29 cellular contexts compared by ENCODE assay signal in the genomic region with DNA sequence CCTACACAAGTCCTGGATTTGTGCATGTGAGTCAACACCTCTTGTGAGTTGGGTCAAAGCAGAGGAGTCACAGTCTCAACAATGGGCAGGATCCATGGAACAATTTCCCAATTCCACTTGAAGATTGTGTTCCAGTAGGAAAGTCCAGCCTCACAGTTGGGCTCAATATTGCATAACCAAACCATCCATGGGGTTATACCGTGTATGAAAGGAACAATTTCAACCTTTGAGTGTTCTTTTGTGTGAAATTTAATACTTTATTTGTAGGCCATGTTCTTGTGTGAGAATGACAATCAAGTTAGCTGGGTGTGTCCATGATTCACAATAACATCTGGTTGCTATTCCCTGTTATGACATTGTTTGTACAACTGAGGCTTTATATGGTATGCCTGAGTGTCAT.
"Had no signal": no experiment of that assay in that cellular context is flagged by ENCODE, and none has a peak within 500 bp of the region (broad histone marks: within the 10 kb centered on the region; RNA-seq: fewer than 3 reads in every experiment).

No MANE protein-coding gene starts in this region.

- H3K27me3 ChIP-seq: brain microvascular endothelial cell, esophagus muscularis mucosa, gastroesophageal sphincter, heart right ventricle, hepatocyte had no signal

- H3K4me1 ChIP-seq: esophagus muscularis mucosa, gastroesophageal sphincter, heart right ventricle had no signal

- FAIRE-seq: astrocyte, colon, endometrium, endothelial cell of umbilical vein had no signal

- H3K9me3 ChIP-seq: esophagus muscularis mucosa, gastroesophageal sphincter, heart right ventricle had no signal

- H3K4me3 ChIP-seq: esophagus muscularis mucosa, gastroesophageal sphincter, heart right ventricle, hepatocyte had no signal

- H3K79me2 ChIP-seq: hepatocyte had no signal

- H2AFZ ChIP-seq: hepatocyte had no signal

- DNase-seq: activated CD4-positive, alpha-beta memory T cell treated with anti-CD3 and anti-CD28 coated beads, Interleukin-2, amount 10 ng/mL, durations not matched to agents 7 days and 5 days; activated CD4-positive, alpha-beta T cell treated with anti-CD3 and anti-CD28 coated beads for 1 hour; activated CD4-positive, alpha-beta T cell treated with anti-CD3 and anti-CD28 coated beads for 4 hours; activated CD4-positive, alpha-beta T cell treated with anti-CD3 and anti-CD28 coated beads, Interleukin-2, amount 10 ng/mL, durations not matched to agents 7 days and 5 days; activated CD4-positive, alpha-beta T cell treated with anti-CD3 and anti-CD28 coated beads, Interleukin-2, amount 50 U/mL, for 4 hours; activated CD4-positive, CD25-positive, alpha-beta regulatory T cell; activated CD8-positive, alpha-beta memory T cell treated with anti-CD3 and anti-CD28 coated beads, Interleukin-2, amount 50 U/mL, for 48 hours; activated effector memory CD4-positive, alpha-beta T cell treated with Interleukin-2 at 50 U/mL for 16 hours; activated gamma-delta T cell treated with Interleukin-2 at 50 U/mL for 16 hours; activated naive CD4-positive, alpha-beta T cell treated with anti-CD3 and anti-CD28 coated beads, Interleukin-2, amount 50 U/mL, for 16 hours; activated naive CD4-positive, alpha-beta T cell treated with Interleukin-2 at 50 U/mL for 16 hours; activated T-cell treated with anti-CD3 and anti-CD28 coated beads for 4 hours; activated T-cell treated with anti-CD3 and anti-CD28 coated beads, Interleukin-2, amount 50 U/mL, for 24 hours; amniotic stem cell; anterior cingulate cortex; brain microvascular endothelial cell; caudate nucleus; effector CD8-positive, alpha-beta T cell; erythroblast; foreskin fibroblast; heart right ventricle; T-helper 2 cell had no signal

- H3K4me2 ChIP-seq: hepatocyte had no signal

- H3K36me3 ChIP-seq: brain microvascular endothelial cell, esophagus muscularis mucosa, gastroesophageal sphincter, heart right ventricle had no signal

- H3K27ac ChIP-seq: brain microvascular endothelial cell, esophagus muscularis mucosa, gastroesophageal sphincter, heart right ventricle, hepatocyte had no signal
